Comparison of ENCODE assay signal across 19 cellular contexts in genomic region chr1:101847608-101848007, GRCh38.
"Had no signal": no experiment of that assay in that cellular context is flagged by ENCODE, and none has a peak within 500 bp of the region (broad histone marks: within the 10 kb centered on the region; RNA-seq: fewer than 3 reads in every experiment).

No MANE protein-coding gene starts in this region.

- H3K36me3 ChIP-seq: neutrophil, transverse colon had no signal

- ATAC-seq: foreskin keratinocyte; left lobe of liver; mucosa of descending colon; naive thymus-derived CD8-positive, alpha-beta T cell; psoas muscle; sciatic nerve; stimulated activated naive B cell treated with anti-CD40 and anti-IgM and Interleukin-4, amounts not matched to agents 10 μg/mL and 1 μg/mL and 100 μg/mL, for 72 hours; stimulated activated naive CD8-positive, alpha-beta T cell treated with anti-CD3 and anti-CD28 coated beads, Interleukin-15, amount 100 ng/mL, for 72 hours had no signal

- H3K27me3 ChIP-seq: neutrophil, testis, transverse colon had no signal

- DNase-seq: effector CD4-positive, alpha-beta T cell; erythroblast; foreskin keratinocyte; hippocampal formation; kidney glomerular epithelial cell; mammary epithelial cell; mucosa of descending colon; naive thymus-derived CD8-positive, alpha-beta T cell; psoas muscle; stimulated activated CD4-positive, alpha-beta T cell treated with anti-CD3 and anti-CD28 coated beads, Interleukin-2, amount 100 ng/mL, for 24 hours; stimulated activated CD4-positive, alpha-beta T cell treated with anti-CD3 and anti-CD28 coated beads, Interleukin-4, amount 100 ng/mL, for 4 hours; stimulated activated naive B cell treated with anti-CD40 and anti-IgM and Interleukin-4, amounts not matched to agents 10 μg/mL and 1 μg/mL and 100 μg/mL, for 72 hours; stimulated activated naive CD8-positive, alpha-beta T cell treated with anti-CD3 and anti-CD28 coated beads, Interleukin-15, amount 100 ng/mL, for 72 hours; testis; transverse colon had no signal

- H3K4me1 ChIP-seq: foreskin keratinocyte, psoas muscle, testis, transverse colon had no signal

- H3K4me3 ChIP-seq: coronary artery, mucosa of descending colon, psoas muscle, testis, transverse colon had no signal

- H3K9me3 ChIP-seq: mucosa of descending colon, neutrophil, psoas muscle, testis, transverse colon had no signal

- H3K27ac ChIP-seq: coronary artery, foreskin keratinocyte, neutrophil, psoas muscle, testis, transverse colon had no signal
